In the genomic region with DNA sequence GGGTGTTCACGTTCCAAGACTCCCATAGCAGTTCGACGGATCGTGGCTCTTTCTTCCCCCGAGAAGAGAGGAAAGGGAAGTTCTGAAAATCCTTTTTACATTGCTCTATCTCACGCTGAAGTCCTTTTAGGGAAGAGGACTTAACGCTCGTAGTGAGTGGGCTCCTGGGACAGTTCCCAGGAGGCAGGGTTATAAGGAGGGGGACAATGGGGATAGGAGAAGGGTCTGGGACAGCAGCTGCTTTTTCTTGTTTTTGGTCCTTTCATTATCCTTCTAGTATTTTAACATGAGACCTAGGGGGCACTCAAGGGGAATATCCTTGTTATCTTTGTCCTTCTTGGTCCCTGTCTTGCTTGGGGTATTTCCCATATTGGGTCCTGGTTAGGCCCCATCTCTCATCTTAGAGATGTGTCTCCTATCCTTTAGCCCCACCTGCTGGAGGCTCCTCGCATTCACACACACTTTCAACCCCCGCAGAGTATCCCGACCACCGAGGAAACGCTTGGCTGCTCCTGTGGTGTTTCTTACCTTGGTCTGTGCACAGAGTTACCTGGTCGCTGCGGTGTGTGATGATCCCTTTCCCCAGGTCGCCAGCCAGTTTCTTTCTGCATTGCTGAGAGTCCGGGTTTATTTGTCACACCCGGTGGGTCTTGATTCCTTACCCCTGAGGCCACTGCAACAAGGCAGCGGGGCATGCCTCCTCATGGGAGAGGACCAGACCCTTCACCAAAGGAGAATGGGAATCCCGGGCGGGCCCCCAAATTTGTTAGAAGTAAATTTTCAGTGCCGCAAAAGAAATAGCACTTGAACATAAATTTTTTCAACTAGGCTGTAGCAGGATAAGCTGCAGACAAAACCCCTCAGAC, we compare ENCODE assay signal across 8 cellular contexts. TPM values are rescaled to one million over a fixed set of nuclear protein-coding genes. Genes with fewer than 3 reads are reported as not detected.
DNase-seq lines count a peak whose midpoint lies in the region; ATAC-seq and TF ChIP-seq lines count a peak whose summit lies in the region.

No MANE protein-coding gene starts in this region.

- no TSS peak for BruUV-seq in A673 (replicated peaks; lab: Mats Ljungman, UMichigan)

- H2BK15ac ChIP-seq in mesendoderm (replicated peaks; ENCODE audit: low read depth), result no peak overlapping the region

- no peaks in the 10 kb centered on the region for H3K27me3 Mint-ChIP-seq in activated CD4-positive, alpha-beta T cell treated with anti-CD3 and anti-CD28 coated beads, Interleukin-2, amount 10 ng/mL, durations not matched to agents 7 days and 5 days

- H2BK120ac ChIP-seq in mesendoderm (ENCODE audit: low read depth, low read length), result no peak overlapping the region

- H3K9me3 ChIP-seq in A673 (ENCODE audit: low read depth, low read length, poor library complexity, severe bottlenecking), result no peaks in the 10 kb centered on the region

- CTCF ChIA-PET in A673 (lab: Charles Lee), result no interaction called here
- CTCF ChIA-PET in activated CD4-positive, alpha-beta T cell treated with anti-CD3 and anti-CD28 coated beads, Interleukin-2, amount 10 ng/mL, durations not matched to agents 7 days and 5 days (lab: Charles Lee), result no interaction called here

- ATAC-seq in GM18499 (IDR thresholded peaks at IDR 0.05; ENCODE audit: insufficient read depth, unreplicated experiment) (peak; percentile 91), HG02973 (IDR thresholded peaks at IDR 0.05; ENCODE audit: unreplicated experiment) (peak; percentile 92)

- POLR2A ChIA-PET in A673 (lab: Charles Lee; ENCODE audit: low non-redundant PET), result no interaction called here
- POLR2A ChIA-PET in activated CD4-positive, alpha-beta T cell treated with anti-CD3 and anti-CD28 coated beads, Interleukin-2, amount 10 ng/mL, durations not matched to agents 7 days and 5 days (lab: Charles Lee), result interaction anchor here (0.6 kb wide), 1 partner anchor 197 kb away, joined by 3 read pairs; no protein-coding TSS in a partner anchor

- H3K23ac ChIP-seq in mesendoderm (ENCODE audit: low read length), result no peak overlapping the region

- no peaks in the 10 kb centered on the region for H3K4me1 Mint-ChIP-seq in activated CD4-positive, alpha-beta T cell treated with anti-CD3 and anti-CD28 coated beads, Interleukin-2, amount 10 ng/mL, durations not matched to agents 7 days and 5 days

- no peak overlapping the region for H3K27ac Mint-ChIP-seq in activated CD4-positive, alpha-beta T cell treated with anti-CD3 and anti-CD28 coated beads, Interleukin-2, amount 10 ng/mL, durations not matched to agents 7 days and 5 days

- no peak overlapping the region for H3K9ac ChIP-seq in mesendoderm (ENCODE audit: low read length)

- H3K79me1 ChIP-seq in mesendoderm (ENCODE audit: low read length), result no peaks in the 10 kb centered on the region

- peaks cover under 1% of the 10 kb centered on the region for H3K36me3 ChIP-seq in A673 (ENCODE audit: insufficient read depth, low read length, poor library complexity, severe bottlenecking)
- no peaks in the 10 kb centered on the region for H3K36me3 ChIP-seq in mesendoderm (ENCODE audit: control insufficient read depth, insufficient read depth, low read length)

- no peak overlapping the region for H4K5ac ChIP-seq in mesendoderm (ENCODE audit: low read length)

- peak; percentile 81 for TF ChIP-seq CTCF in A673 (conservative IDR thresholded peaks at IDR 0.05; ENCODE audit: low read depth, low read length)

- peaks cover 3% of the 10 kb centered on the region for H3K4me1 ChIP-seq in A673 (ENCODE audit: insufficient read depth, low read length, poor library complexity, severe bottlenecking)
- no peaks in the 10 kb centered on the region for H3K4me1 ChIP-seq in mesendoderm (ENCODE audit: control insufficient read depth, low read depth, low read length)

- no peaks in the 10 kb centered on the region for H3K79me2 ChIP-seq in mesendoderm (ENCODE audit: control insufficient read depth, insufficient read depth, low read length)

- DNase-seq in A673 (ENCODE audit: low spot score) (peak; percentile 74), NCI-H2171 (lab: John Stamatoyannopoulos, UW) (peak; percentile 28), ecto neural progenitor cell (ENCODE audit: low spot score) (peak; percentile 76), mesendoderm (peak; percentile 90)
- DNase-seq in activated CD4-positive, alpha-beta T cell treated with anti-CD3 and anti-CD28 coated beads, Interleukin-2, amount 10 ng/mL, durations not matched to agents 7 days and 5 days, result peak; percentile 67
- DNase-seq in stimulated activated CD8-positive, alpha-beta memory T cell treated with anti-CD3 and anti-CD28 coated beads, Interleukin-4, amount 100 ng/mL, for 4 hours (ENCODE audit: low read depth in 2 of 2, low spot score in 1 of 2), result peak; percentile 8 to 17

- intact Hi-C loops in A673 (cut with micrococcal nuclease; ENCODE audit: unreplicated experiment), result loop anchor here (1.0 to 5.0 kb wide), 3 partner anchors 55 to 257 kb away; no protein-coding TSS in a partner anchor

- H2BK5ac ChIP-seq in mesendoderm (ENCODE audit: low read length), result no peak overlapping the region

- H2AK5ac ChIP-seq in mesendoderm (ENCODE audit: low read length), result no peak overlapping the region

- no peaks in the 10 kb centered on the region for H3K27me3 ChIP-seq in A673 (replicated peaks; ENCODE audit: insufficient read depth, low read depth, low read length, poor library complexity)
- no peaks in the 10 kb centered on the region for H3K27me3 ChIP-seq in mesendoderm (ENCODE audit: insufficient read depth, low read length, poor library complexity)

- H3K4ac ChIP-seq in mesendoderm (ENCODE audit: low read depth, low read length), result no peak overlapping the region

- no peak overlapping the region for H4K8ac ChIP-seq in mesendoderm (ENCODE audit: low read depth, low read length)

- no peak overlapping the region for H3K27ac ChIP-seq in A673 (ENCODE audit: low read depth, low read length, poor library complexity, severe bottlenecking)
- no peak overlapping the region for H3K27ac ChIP-seq in mesendoderm (ENCODE audit: low read depth, low read length)

- H3K4me3 Mint-ChIP-seq in activated CD4-positive, alpha-beta T cell treated with anti-CD3 and anti-CD28 coated beads, Interleukin-2, amount 10 ng/mL, durations not matched to agents 7 days and 5 days, result no peak overlapping the region

- H3K36me3 Mint-ChIP-seq in activated CD4-positive, alpha-beta T cell treated with anti-CD3 and anti-CD28 coated beads, Interleukin-2, amount 10 ng/mL, durations not matched to agents 7 days and 5 days (ENCODE audit: low read depth), result no peaks in the 10 kb centered on the region

- H3K4me3 ChIP-seq in A673 (ENCODE audit: low read depth, low read length, poor library complexity, severe bottlenecking) (no peak overlapping the region), mesendoderm (ENCODE audit: low read length) (no peak overlapping the region)

- no peak overlapping the region for H3K4me2 ChIP-seq in mesendoderm (ENCODE audit: low read length)

- H3K18ac ChIP-seq in mesendoderm (ENCODE audit: low read length), result no peak overlapping the region

- no peaks in the 10 kb centered on the region for H3K9me3 Mint-ChIP-seq in activated CD4-positive, alpha-beta T cell treated with anti-CD3 and anti-CD28 coated beads, Interleukin-2, amount 10 ng/mL, durations not matched to agents 7 days and 5 days

- no CpG with 5 or more reads among the region's 22 CpGs for WGBS in mesendoderm (ENCODE audit: extremely low coverage, insufficient coverage, low lambda C conversion rate)

- H3K56ac ChIP-seq in mesendoderm (ENCODE audit: low read length), result no peak overlapping the region

RNA-seq across cellular contexts. Expression of gene SCCPDH, which starts 29.7 kb away (rescaled TPM):
- 40.3 and 41.7 TPM in 2 replicates for total RNA-seq in A673 (2021)
- 10 to 100 TPM in 1 of 2 experiments, 1 to 10 TPM in 1; 9.4 to 10.9 TPM for total RNA-seq in activated CD4-positive, alpha-beta T cell treated with anti-CD3 and anti-CD28 coated beads, Interleukin-2, amount 10 ng/mL, durations not matched to agents 7 days and 5 days
- 12.3 TPM for polyA plus RNA-seq in mesendoderm (2013, experiment 1 of 2)
- polyA plus RNA-seq in mesendoderm (2013, experiment 2 of 2), result 12.3 TPM

Comparison
In these comparisons a context has a peak if more than half of its experiments do, and no peak if none do; other contexts are left out.
1. DNase-seq: peak in every context shown above with its lines; median percentile 90 in mesendoderm; 76 in ecto neural progenitor cell; 74 in A673; 67 in activated CD4-positive, alpha-beta T cell treated with anti-CD3 and anti-CD28 coated beads, Interleukin-2, amount 10 ng/mL, durations not matched to agents 7 days and 5 days; 28 in NCI-H2171; 12 in stimulated activated CD8-positive, alpha-beta memory T cell treated with anti-CD3 and anti-CD28 coated beads, Interleukin-4, amount 100 ng/mL, for 4 hours.